In the genomic region with DNA sequence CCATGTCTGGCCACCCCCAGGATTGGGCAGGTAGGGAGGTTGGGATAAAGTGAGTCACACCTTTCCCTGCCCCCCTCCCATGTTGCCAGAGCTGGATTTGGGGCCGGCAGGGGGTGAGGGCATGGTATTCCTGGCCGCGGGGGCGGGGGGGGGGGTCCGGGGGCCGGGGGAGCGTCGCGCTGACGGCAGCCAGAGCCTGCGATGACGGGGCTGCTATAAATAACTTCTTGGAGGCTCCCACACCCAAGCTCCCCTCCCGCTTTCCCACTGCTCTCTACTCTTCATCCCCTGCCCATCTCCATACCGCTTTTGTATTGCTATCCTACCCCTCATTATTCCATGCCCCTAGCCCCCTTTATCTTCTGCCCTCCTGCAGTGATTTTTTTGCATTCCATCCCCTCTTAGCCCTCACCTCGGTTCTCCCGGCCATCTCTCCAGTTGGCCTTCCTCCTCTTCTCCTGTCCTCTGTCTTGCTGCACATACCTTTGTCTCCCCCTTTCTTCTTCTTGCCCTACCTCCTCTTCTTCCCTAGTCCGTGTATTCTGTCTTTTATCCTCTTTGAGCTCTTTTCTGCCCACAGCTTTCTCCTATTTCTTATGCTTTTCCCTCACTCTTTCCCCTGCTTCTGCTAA, we compare ENCODE assay signal across 13 cellular contexts. TPM values are rescaled to one million over a fixed set of nuclear protein-coding genes. Genes with fewer than 3 reads are reported as not detected.
DNase-seq lines count a peak whose midpoint lies in the region; ATAC-seq and TF ChIP-seq lines count a peak whose summit lies in the region.
"Had no signal": no experiment of that assay in that cellular context is flagged by ENCODE, and none has a peak within 500 bp of the region (broad histone marks: within the 10 kb centered on the region; RNA-seq: fewer than 3 reads in every experiment).

No MANE protein-coding gene starts in this region.

- peaks cover 0 to 47% (median 4%) of the 10 kb centered on the region in 3 donors for H3K36me3 Mint-ChIP-seq in naive thymus-derived CD8-positive, alpha-beta T cell

- TF ChIP-seq CTCF in fibroblast of villous mesenchyme (IDR thresholded peaks at IDR 0.05; ENCODE audit: insufficient read depth, low read depth, low read length): no peak
- no peak for TF ChIP-seq CTCF in foreskin fibroblast (IDR thresholded peaks at IDR 0.05; ENCODE audit: low read depth, low read length)

- DNase-seq in AG08396 (ENCODE audit: low spot score): peak; percentile 59
- DNase-seq in NCI-H2227 treated with DMSO at 0.1 percent for 48 hours (lab: John Stamatoyannopoulos, UW): peak; percentile 28
- peak; percentile 41 for DNase-seq in fibroblast of villous mesenchyme (ENCODE audit: low read depth)
- no peak for DNase-seq in naive thymus-derived CD8-positive, alpha-beta T cell
- no peak for DNase-seq in foreskin fibroblast
- DNase-seq in GF-D8 (lab: John Stamatoyannopoulos, UW): no peak
- no peak for DNase-seq in DMS114 treated with DMSO at 0.1 percent for 48 hours (lab: John Stamatoyannopoulos, UW; ENCODE audit: unreplicated experiment)
- DNase-seq in NCI-H524 (lab: John Stamatoyannopoulos, UW): no peak
- DNase-seq: GDM1, GOT3, left lung, MM.1S, NCI-H526 had no signal

- no peak for ATAC-seq in naive thymus-derived CD8-positive, alpha-beta T cell
- ATAC-seq: left lung had no signal

- POLR2A ChIA-PET in naive thymus-derived CD8-positive, alpha-beta T cell (lab: Charles Lee): interaction anchor here (0.7 to 5.7 kb wide), 3 partner anchors 21 to 128 kb away, joined by 3 to 52 read pairs (median 3); a partner anchor contains a TSS

- H3K27ac Mint-ChIP-seq in naive thymus-derived CD8-positive, alpha-beta T cell: peak overlapping the region in 9 of 10 donors; percentile 23 to 91 (median 78)

- H3K27me3 Mint-ChIP-seq in naive thymus-derived CD8-positive, alpha-beta T cell: no peaks in the 10 kb centered on the region

- H3K4me3 Mint-ChIP-seq in naive thymus-derived CD8-positive, alpha-beta T cell: peak overlapping the region in 7 of 10 donors; percentile 8 to 90 (median 25)

- peaks cover 44 to 56% (median 50%) of the 10 kb centered on the region in 4 donors for H3K4me1 Mint-ChIP-seq in naive thymus-derived CD8-positive, alpha-beta T cell

- H3K4me3 ChIP-seq in fibroblast of villous mesenchyme (ENCODE audit: low read depth, low read length) (no peak overlapping the region), foreskin fibroblast (ENCODE audit: low read depth in 1 of 2, low read length in 2 of 2) (no peak overlapping the region)
- H3K4me3 ChIP-seq: left lung had no signal

- no peaks in the 10 kb centered on the region for H3K9me3 Mint-ChIP-seq in naive thymus-derived CD8-positive, alpha-beta T cell

RNA-seq across cellular contexts. Expression of a gene that starts 13.8 kb away (rescaled TPM):
- total RNA-seq in fibroblast of villous mesenchyme: 6.4 and 7.8 TPM in 2 replicates
- 10 to 100 TPM; 57.0 to 66.6 TPM for total RNA-seq in naive thymus-derived CD8-positive, alpha-beta T cell
- polyA plus RNA-seq in naive thymus-derived CD8-positive, alpha-beta T cell: 1 to 10 TPM in 2 of 3 donors, under 1 TPM in 1; 0.38 to 1.9 (median 1.4) TPM

RNA-seq across cellular contexts. Expression of a gene that starts 15.8 kb away (rescaled TPM):
- total RNA-seq in fibroblast of villous mesenchyme: 155 and 201 TPM in 2 replicates
- 100 to 1,000 TPM; 198 to 201 TPM for total RNA-seq in naive thymus-derived CD8-positive, alpha-beta T cell
- 100 to 1,000 TPM; 338 to 441 (median 385) TPM for polyA plus RNA-seq in naive thymus-derived CD8-positive, alpha-beta T cell

RNA-seq across cellular contexts. Expression of a gene that starts 20.7 kb away (rescaled TPM):
- 4.7 and 5.2 TPM in 2 replicates for total RNA-seq in fibroblast of villous mesenchyme
- 10 to 100 TPM; 10.6 to 11.9 TPM for total RNA-seq in naive thymus-derived CD8-positive, alpha-beta T cell
- polyA plus RNA-seq in naive thymus-derived CD8-positive, alpha-beta T cell: 10 to 100 TPM in 1 of 3 donors, 1 to 10 TPM in 2; 3.7 to 10.4 (median 6.4) TPM

RNA-seq across cellular contexts. Expression of a gene that starts 22.9 kb away (rescaled TPM):
- total RNA-seq in fibroblast of villous mesenchyme: 21.6 and 30.2 TPM in 2 replicates
- total RNA-seq in naive thymus-derived CD8-positive, alpha-beta T cell: 100 to 1,000 TPM; 213 to 223 TPM
- polyA plus RNA-seq in naive thymus-derived CD8-positive, alpha-beta T cell: 10 to 100 TPM; 44.3 to 71.4 (median 45.3) TPM

RNA-seq across cellular contexts. Expression of a gene that starts 42.1 kb away (rescaled TPM):
- total RNA-seq in fibroblast of villous mesenchyme: 20.0 and 34.5 TPM in 2 replicates
- total RNA-seq in naive thymus-derived CD8-positive, alpha-beta T cell: 1 to 10 TPM in 1 of 2 experiments, under 1 TPM in 1; 0.60 to 1.2 TPM
- under 1 TPM in 2 of 3 donors, not detected in 1; 0.26 to 0.46 TPM for polyA plus RNA-seq in naive thymus-derived CD8-positive, alpha-beta T cell

Comparison
In these comparisons a context has a peak if more than half of its experiments do, and no peak if none do; other contexts are left out.
1. DNase-seq: peak in AG08396 (single experiment), NCI-H2227 treated with DMSO at 0.1 percent for 48 hours (single experiment) and fibroblast of villous mesenchyme (single experiment); none in naive thymus-derived CD8-positive, alpha-beta T cell (0 of 10), foreskin fibroblast (0 of 2), GF-D8 (single experiment), DMS114 treated with DMSO at 0.1 percent for 48 hours (single experiment) and NCI-H524 (0 of 2).